In genomic region chr16:4734063-4734729, GRCh38 we compare ENCODE assay signal across 1 cellular context.
TF ChIP-seq lines count a peak whose summit lies in the region.

TSS of gene ANKS3 (minus strand) at chr16:4734271. CDS start at chr16:4730149, 4,122 bp downstream.
TSS of gene DNAAF8 (plus strand) at chr16:4734537. CDS start at chr16:4736515, 1,978 bp downstream.

TF ChIP-seq in HCT116, 20 proteins besides CTCF, POLR2A, EP300 and RAD21 (continued from another document):
- TF ChIP-seq MAX (IDR thresholded peaks at IDR 0.05) (peak; percentile 91), ZFX (IDR thresholded peaks at IDR 0.05) (peak; percentile 86; the same call in 1 of the 2 replicates), ZBTB33 (IDR thresholded peaks at IDR 0.05; ENCODE audit: extremely low read depth, insufficient replicate concordance, low read length) (no peak), FOSL1 (IDR thresholded peaks at IDR 0.05; ENCODE audit: low read depth) (no peak), EZH2 (IDR thresholded peaks at IDR 0.05) (no peak), SIN3A (IDR thresholded peaks at IDR 0.05; ENCODE audit: low read depth) (peak; percentile 74; the same call in 1 of the 2 replicates), TCF7L2 (IDR thresholded peaks at IDR 0.05; ENCODE audit: borderline replicate concordance, extremely low read depth, insufficient read depth, insufficient read length) (peak; percentile 55), CEBPB (IDR thresholded peaks at IDR 0.05; ENCODE audit: low read depth) (no peak), SP1 (IDR thresholded peaks at IDR 0.05; ENCODE audit: low read depth) (peak; percentile 80)
